8 cellular contexts compared by ENCODE assay signal in the genomic region with DNA sequence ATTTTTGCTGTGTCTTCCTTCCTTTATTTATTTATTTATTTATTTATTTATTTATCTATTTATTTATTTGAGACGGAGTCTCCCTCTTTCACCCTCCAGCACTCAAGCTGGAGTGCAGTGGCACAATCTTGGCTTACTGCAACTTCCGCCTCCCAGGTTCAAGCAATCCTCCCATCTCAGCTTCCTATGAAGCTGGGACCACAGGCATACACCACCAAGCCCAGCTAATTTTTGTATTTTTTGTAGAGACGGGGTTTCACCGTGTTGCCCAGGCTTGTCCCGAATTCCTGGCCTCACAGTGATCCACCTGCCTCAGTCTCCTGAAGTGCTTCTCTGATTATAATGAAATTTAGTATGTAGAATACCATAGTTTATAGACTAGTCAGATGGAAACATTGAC. TPM values are rescaled to one million over a fixed set of nuclear protein-coding genes. Genes with fewer than 3 reads are reported as not detected.
DNase-seq lines count a peak whose midpoint lies in the region; ATAC-seq and TF ChIP-seq lines count a peak whose summit lies in the region.
"Not testable (repeated sequence)": the region's sequence is repeated elsewhere in the genome, so short reads cannot be mapped to it uniquely, and the experiment has no call there.

No MANE protein-coding gene starts in this region.

- POLR2A ChIA-PET in PC-9 (lab: Charles Lee; ENCODE audit: unreplicated experiment) = interaction anchor here (0.7 to 1.5 kb wide), 2 partner anchors 49 to 407 kb away, joined by 3 to 12 read pairs; no protein-coding TSS in a partner anchor

- not testable (repeated sequence) for H3K4me1 ChIP-seq in ACC112 (ENCODE audit: control insufficient read depth, insufficient read depth, low read length, unreplicated experiment); mesodermal cell (ENCODE audit: control insufficient read depth, insufficient read depth, low read length, poor library complexity, severe bottlenecking); smooth muscle cell (ENCODE audit: low read depth)
- H3K4me1 ChIP-seq in PC-9 (replicated peaks; ENCODE audit: insufficient read depth) = 0 out of 2 replicates have a peak, but pooled peaks cover 17% of the 10 kb centered on the region

- not testable (repeated sequence) for H3K27ac Mint-ChIP-seq in HFFc6
- H3K27ac Mint-ChIP-seq in activated CD8-positive, alpha-beta memory T cell treated with anti-CD3 and anti-CD28 coated beads, Interleukin-2, amount 10 ng/mL, durations not matched to agents 7 days and 5 days = peak overlapping the region; percentile 82

- H3K4me3 ChIP-seq in ACC112 (ENCODE audit: low read depth, low read length) (peak overlapping the region; percentile 74), cardiac fibroblast (replicated peaks in 1 of 2; ENCODE audit: low read depth in 2 of 2, low read length in 2 of 2) (peak overlapping the region; percentile 47 to 60), fibroblast of villous mesenchyme (ENCODE audit: low read depth, low read length) (peak overlapping the region; percentile 47), mesodermal cell (ENCODE audit: extremely low read depth, insufficient read depth, low read length, poor library complexity, severe bottlenecking) (peak overlapping the region; percentile 21), smooth muscle cell (peak overlapping the region; percentile 41)
- H3K4me3 ChIP-seq in PC-9 = not testable (repeated sequence)

- CTCF ChIA-PET in PC-9 (lab: Charles Lee) = interaction anchor here (3.2 kb wide), 1 partner anchor 49 kb away, joined by 59 read pairs; no protein-coding TSS in a partner anchor
- CTCF ChIA-PET in activated CD8-positive, alpha-beta memory T cell treated with anti-CD3 and anti-CD28 coated beads, Interleukin-2, amount 10 ng/mL, durations not matched to agents 7 days and 5 days (lab: Charles Lee) = interaction anchor here (0.9 to 3.7 kb wide), 16 partner anchors 10 to 283 kb away, joined by 3 to 166 read pairs (median 7); no protein-coding TSS in a partner anchor

- not testable (repeated sequence) for H3K9me2 ChIP-seq in PC-9 (ENCODE audit: insufficient read depth)

- not testable (repeated sequence) for H3K27me3 ChIP-seq in ACC112 (ENCODE audit: insufficient read depth, low read length); PC-9 (ENCODE audit: insufficient read depth, low read depth); smooth muscle cell (ENCODE audit: low read depth)

- not testable (repeated sequence) for DNase-seq in HFFc6; PC-9; activated CD8-positive, alpha-beta memory T cell treated with anti-CD3 and anti-CD28 coated beads, Interleukin-2, amount 10 ng/mL, durations not matched to agents 7 days and 5 days; cardiac fibroblast (ENCODE audit: low read depth in 2 of 2); fibroblast of villous mesenchyme (ENCODE audit: low read depth); smooth muscle cell (lab: John Stamatoyannopoulos, UW; ENCODE audit: unreplicated experiment)

- not testable (repeated sequence) for H3K36me3 ChIP-seq in ACC112 (ENCODE audit: insufficient read depth, low read length); PC-9 (ENCODE audit: low read depth); mesodermal cell (ENCODE audit: control insufficient read depth, insufficient read depth, low read length); smooth muscle cell (ENCODE audit: low read depth)

- not testable (repeated sequence) for H3F3A ChIP-seq in PC-9 (ENCODE audit: insufficient read depth, low read depth); smooth muscle cell (ENCODE audit: low read depth)

- BruUV-seq in PC-9 (replicated peaks; lab: Mats Ljungman, UMichigan) = not testable (repeated sequence)

- not testable (repeated sequence) for H3K9me3 ChIP-seq in PC-9 (ENCODE audit: insufficient read depth, low read depth); mesodermal cell (ENCODE audit: control insufficient read depth, low read length); smooth muscle cell (replicated peaks; ENCODE audit: low read depth)

- not testable (repeated sequence) for H2AFZ ChIP-seq in ACC112 (ENCODE audit: low read length, unreplicated experiment); PC-9; smooth muscle cell (ENCODE audit: low read depth)

- intact Hi-C loops in PC-9 (cut with micrococcal nuclease; ENCODE audit: unreplicated experiment) = loop anchor here (1.0 to 5.0 kb wide), 3 partner anchors 48 to 993 kb away; no protein-coding TSS in a partner anchor

- not testable (repeated sequence) for TF ChIP-seq CTCF in HFFc6 (IDR thresholded peaks at IDR 0.05); PC-9 (conservative IDR thresholded peaks at IDR 0.05); cardiac fibroblast (IDR thresholded peaks at IDR 0.05; ENCODE audit: low read depth, low read length); fibroblast of villous mesenchyme (IDR thresholded peaks at IDR 0.05; ENCODE audit: insufficient read depth, low read depth, low read length); smooth muscle cell (IDR thresholded peaks at IDR 0.05; ENCODE audit: borderline replicate concordance, insufficient read depth, poor library complexity, severe bottlenecking)

- H3K4me3 Mint-ChIP-seq in HFFc6 = peak overlapping the region; percentile 51; the same call in 1 of the 2 replicates
- peak overlapping the region; percentile 94 for H3K4me3 Mint-ChIP-seq in activated CD8-positive, alpha-beta memory T cell treated with anti-CD3 and anti-CD28 coated beads, Interleukin-2, amount 10 ng/mL, durations not matched to agents 7 days and 5 days

- peaks cover 12% of the 10 kb centered on the region for H3K4me1 Mint-ChIP-seq in HFFc6 (ENCODE audit: low read depth)
- H3K4me1 Mint-ChIP-seq in activated CD8-positive, alpha-beta memory T cell treated with anti-CD3 and anti-CD28 coated beads, Interleukin-2, amount 10 ng/mL, durations not matched to agents 7 days and 5 days = peaks cover 60% of the 10 kb centered on the region

- H4K20me1 ChIP-seq in PC-9 (ENCODE audit: insufficient read depth); smooth muscle cell (ENCODE audit: low read depth): not testable (repeated sequence)

- ATAC-seq in activated CD8-positive, alpha-beta memory T cell treated with anti-CD3 and anti-CD28 coated beads, Interleukin-2, amount 10 ng/mL, durations not matched to agents 7 days and 5 days = peak; percentile 21

- H3K79me2 ChIP-seq in ACC112 (ENCODE audit: control insufficient read depth, insufficient read depth, low read length, unreplicated experiment); PC-9 (ENCODE audit: low read depth); smooth muscle cell (ENCODE audit: low read depth): not testable (repeated sequence)

- H3K27me3 Mint-ChIP-seq in HFFc6 (ENCODE audit: insufficient read depth); activated CD8-positive, alpha-beta memory T cell treated with anti-CD3 and anti-CD28 coated beads, Interleukin-2, amount 10 ng/mL, durations not matched to agents 7 days and 5 days: not testable (repeated sequence)

- H3K9ac ChIP-seq in smooth muscle cell (ENCODE audit: low read depth) = not testable (repeated sequence)

- not testable (repeated sequence) for H3K9me3 Mint-ChIP-seq in HFFc6; activated CD8-positive, alpha-beta memory T cell treated with anti-CD3 and anti-CD28 coated beads, Interleukin-2, amount 10 ng/mL, durations not matched to agents 7 days and 5 days (ENCODE audit: low read depth)

- H3K4me2 ChIP-seq in PC-9 = peak overlapping the region; percentile 63
- H3K4me2 ChIP-seq in smooth muscle cell = peak overlapping the region; percentile 73

- not testable (repeated sequence) for H3K36me3 Mint-ChIP-seq in HFFc6 (ENCODE audit: low read depth)
- peaks cover 42% of the 10 kb centered on the region for H3K36me3 Mint-ChIP-seq in activated CD8-positive, alpha-beta memory T cell treated with anti-CD3 and anti-CD28 coated beads, Interleukin-2, amount 10 ng/mL, durations not matched to agents 7 days and 5 days

- H3K27ac ChIP-seq in ACC112 (ENCODE audit: low read depth, low read length); PC-9; mesodermal cell (ENCODE audit: low read depth, low read length, severe bottlenecking); smooth muscle cell (ENCODE audit: low read depth): not testable (repeated sequence)

- WGBS in mesodermal cell (ENCODE audit: insufficient coverage in 2 of 2), 2 experiments = 75% methylated on average over 4 of the region's 5 CpGs; no CpG with 5 or more reads in 1 of the 2 experiments
- WGBS in smooth muscle cell (ENCODE audit: low lambda C conversion rate) = 81% methylated on average over 5 of the region's 5 CpGs

RNA-seq across cellular contexts. Expression of a gene that starts 0.9 kb away (rescaled TPM):
- 1 to 10 TPM in 4 of 6 experiments, under 1 TPM in 2; 0.36 to 1.9 (median 1.6) TPM for total RNA-seq in HFFc6 (2021; fragmentation: NEBNext Ultra II Directional; extraction: Animal tissue kit (Norgen Biotek cat#: 25700))
- total RNA-seq in PC-9 (2021) = 15.2 and 16.9 TPM in 2 replicates
- total RNA-seq in activated CD8-positive, alpha-beta memory T cell treated with anti-CD3 and anti-CD28 coated beads, Interleukin-2, amount 10 ng/mL, durations not matched to agents 7 days and 5 days = 10 to 100 TPM; 26.6 to 37.4 TPM
- total RNA-seq in fibroblast of villous mesenchyme = 5.2 and 5.6 TPM in 2 replicates
- 6.2 TPM for polyA plus RNA-seq in mesodermal cell (2013, experiment 1 of 2)
- polyA plus RNA-seq in mesodermal cell (2013, experiment 2 of 2) = 4.9 TPM
- total RNA-seq in smooth muscle cell = 0.36 and 0.90 TPM in 2 replicates
- polyA plus RNA-seq in smooth muscle cell = 0.86 and 1.1 TPM in 2 replicates
